Comparison of ENCODE assay signal across 2 cellular contexts in genomic region chr1:22930235-22930912, GRCh38.
TF ChIP-seq lines count a peak whose summit lies in the region.

No MANE protein-coding gene starts in this region.

TF ChIP-seq in HEK293, 187 proteins besides CTCF, POLR2A, EP300 and RAD21 (continues in another document):
- TF ChIP-seq ZNF157 (tag by site-specific recombination; IDR thresholded peaks at IDR 0.05) (no peak), ZNF175 (tag by site-specific recombination; IDR thresholded peaks at IDR 0.05) (no peak), ZNF114 (tag by site-specific recombination; IDR thresholded peaks at IDR 0.05) (no peak), ZFP41 (tag by site-specific recombination; IDR thresholded peaks at IDR 0.05; ENCODE audit: borderline replicate concordance) (no peak), ZNF18 (tag by site-specific recombination; IDR thresholded peaks at IDR 0.05) (no peak), ZNF184 (tag by site-specific recombination; IDR thresholded peaks at IDR 0.05) (no peak), ZBTB6 (tag by site-specific recombination; IDR thresholded peaks at IDR 0.05) (no peak), ZNF433 (tag by site-specific recombination; IDR thresholded peaks at IDR 0.05; ENCODE audit: low read depth) (no peak), KLF16 (tag by site-specific recombination; IDR thresholded peaks at IDR 0.05) (no peak), ZSCAN4 (tag by site-specific recombination; IDR thresholded peaks at IDR 0.05) (no peak), KLF17 (tag by site-specific recombination; IDR thresholded peaks at IDR 0.05) (no peak), ZNF513 (tag by site-specific recombination; IDR thresholded peaks at IDR 0.05) (no peak), ZNF76 (tag by site-specific recombination; IDR thresholded peaks at IDR 0.05; ENCODE audit: borderline replicate concordance, low read depth) (no peak), ZNF654 (tag by site-specific recombination; IDR thresholded peaks at IDR 0.05; ENCODE audit: low read depth) (peak; percentile 50), ZSCAN16 (tag by site-specific recombination; IDR thresholded peaks at IDR 0.05) (no peak), PRDM1 (tag by site-specific recombination; IDR thresholded peaks at IDR 0.05) (no peak), ZNF324 (tag by site-specific recombination; IDR thresholded peaks at IDR 0.05) (no peak), PBX3 (CRISPR knock-in tag; IDR thresholded peaks at IDR 0.05) (no peak), KLF10 (tag by site-specific recombination; IDR thresholded peaks at IDR 0.05) (no peak), SP3 (tag by site-specific recombination; IDR thresholded peaks at IDR 0.05) (no peak), ZSCAN5A (tag by site-specific recombination; IDR thresholded peaks at IDR 0.05) (no peak), ZNF629 (tag by site-specific recombination; IDR thresholded peaks at IDR 0.05) (no peak), GLIS2 (tag by site-specific recombination; IDR thresholded peaks at IDR 0.05) (peak; percentile 66), ZBTB8A (tag by site-specific recombination; IDR thresholded peaks at IDR 0.05) (peak; percentile 60)

TF ChIP-seq in H1, 55 proteins besides CTCF, POLR2A, EP300 and RAD21:
- TF ChIP-seq CREB1 (IDR thresholded peaks at IDR 0.05) (0 out of 2 replicates have a peak, but pooled peaks have one; percentile 17), TEAD4 (IDR thresholded peaks at IDR 0.05; ENCODE audit: low read depth, low read length) (0 out of 2 replicates have a peak, but pooled peaks have one; percentile 13), RXRA (IDR thresholded peaks at IDR 0.05; ENCODE audit: insufficient read depth, low read depth, low read length) (0 out of 2 replicates have a peak, but pooled peaks have one; percentile 62), YY1 (IDR thresholded peaks at IDR 0.05; ENCODE audit: low read depth, low read length) (peak; percentile 76), CHD2 (IDR thresholded peaks at IDR 0.05; ENCODE audit: low read length) (peak; percentile 63; the same call in 1 of the 2 replicates), FOSL1 (IDR thresholded peaks at IDR 0.05; ENCODE audit: insufficient read depth, low read depth, low read length) (no peak)
